In the genomic region with DNA sequence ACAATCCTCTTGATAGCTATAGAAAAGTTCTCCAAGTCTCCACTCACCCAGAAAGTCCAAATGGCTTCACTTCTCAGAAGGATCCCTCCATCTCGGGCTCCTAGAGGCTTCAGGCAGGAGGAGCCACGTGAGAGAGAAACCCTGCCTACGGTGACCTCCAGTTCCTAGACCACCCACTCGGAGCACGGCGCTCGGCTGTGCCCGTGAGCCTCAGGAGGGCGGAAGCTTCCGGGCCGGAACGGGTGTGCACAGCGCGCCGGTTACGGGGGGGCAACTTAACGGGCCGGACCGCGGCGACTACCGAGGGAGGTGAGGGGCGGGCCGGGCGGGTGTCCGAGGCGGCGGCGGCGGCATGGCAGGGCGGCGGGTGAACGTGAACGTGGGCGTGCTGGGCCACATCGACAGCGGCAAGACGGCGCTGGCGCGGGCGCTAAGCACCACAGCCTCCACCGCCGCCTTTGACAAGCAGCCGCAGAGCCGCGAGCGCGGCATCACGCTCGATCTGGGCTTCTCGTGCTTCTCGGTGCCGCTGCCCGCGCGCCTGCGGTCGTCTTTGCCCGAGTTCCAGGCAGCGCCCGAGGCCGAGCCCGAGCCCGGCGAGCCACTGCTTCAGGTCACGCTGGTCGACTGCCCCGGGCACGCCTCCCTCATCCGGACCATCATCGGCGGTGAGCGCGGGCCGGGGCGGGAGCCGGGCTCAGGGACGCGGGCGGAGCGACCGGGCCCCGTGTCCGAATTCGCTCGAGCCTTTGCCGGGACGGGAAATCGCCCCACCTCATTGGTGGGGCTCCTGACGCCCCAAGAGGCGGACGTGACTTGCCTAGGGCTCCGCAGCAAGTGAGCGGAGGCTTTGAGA, we compare ENCODE assay signal across 8 cellular contexts. TPM values are rescaled to one million over a fixed set of nuclear protein-coding genes. Genes with fewer than 3 reads are reported as not detected.
DNase-seq lines count a peak whose midpoint lies in the region; ATAC-seq and TF ChIP-seq lines count a peak whose summit lies in the region.

Gene EEFSEC, plus strand, starts transcription at position 326 of the 856 bp plus-strand sequence. Its CDS starts 27 bp downstream, at position 353.

- peaks cover 10% of the 10 kb centered on the region for H3K36me3 ChIP-seq in endodermal cell (ENCODE audit: control insufficient read depth, insufficient read depth, low read length)

- DNase-seq in Caki2 (ENCODE audit: low read depth) (peak; percentile 90), HT-29 (ENCODE audit: low spot score) (peak; percentile 83), NOMO-1 treated with dmso at 0.1 percent for 144 hours (lab: John Stamatoyannopoulos, UW; ENCODE audit: unreplicated experiment) (peak; percentile 64), endodermal cell (peak; percentile 90), mesothelial cell of epicardium (ENCODE audit: low spot score in 2 of 2, unreplicated experiment in 2 of 2) (peak; percentile 46 to 69)
- peak; percentile 88 for DNase-seq in activated CD8-positive, alpha-beta memory T cell treated with anti-CD3 and anti-CD28 coated beads, Interleukin-2, amount 10 ng/mL, durations not matched to agents 7 days and 5 days
- DNase-seq in stimulated activated CD8-positive, alpha-beta memory T cell treated with anti-CD3 and anti-CD28 coated beads, Interleukin-15, amount 100 ng/mL, for 4 hours (ENCODE audit: low read depth in 2 of 2): peak; percentile 68 to 71

- H3K4me3 ChIP-seq in endodermal cell (ENCODE audit: low read length): peak within 1 kb of the TSS; percentile 89

- H3K27ac Mint-ChIP-seq in activated CD8-positive, alpha-beta memory T cell treated with anti-CD3 and anti-CD28 coated beads, Interleukin-2, amount 10 ng/mL, durations not matched to agents 7 days and 5 days: peak within 1 kb of the TSS; percentile 92
- peak within 1 kb of the TSS; percentile 62 for H3K27ac Mint-ChIP-seq in endodermal cell
- peak within 1 kb of the TSS; percentile 87 for H3K27ac Mint-ChIP-seq in mesothelial cell of epicardium

- H3K4me1 Mint-ChIP-seq in activated CD8-positive, alpha-beta memory T cell treated with anti-CD3 and anti-CD28 coated beads, Interleukin-2, amount 10 ng/mL, durations not matched to agents 7 days and 5 days: peaks cover 25% of the 10 kb centered on the region
- H3K4me1 Mint-ChIP-seq in endodermal cell: peaks cover 3% of the 10 kb centered on the region
- H3K4me1 Mint-ChIP-seq in mesothelial cell of epicardium: peaks cover 9% of the 10 kb centered on the region

- in situ Hi-C loops in Caki2 (cut with HindIII; ENCODE audit: low pct_unique_long_range_greater_than_20kb, low sequenced_read_pairs): no loop called here

- peaks cover 10% of the 10 kb centered on the region for H3K27me3 ChIP-seq in endodermal cell (ENCODE audit: control insufficient read depth, insufficient read depth, low read length, poor library complexity, severe bottlenecking)

- CTCF ChIA-PET in activated CD8-positive, alpha-beta memory T cell treated with anti-CD3 and anti-CD28 coated beads, Interleukin-2, amount 10 ng/mL, durations not matched to agents 7 days and 5 days (lab: Charles Lee): interaction anchor here (0.7 to 2.3 kb wide), 9 partner anchors 9 to 578 kb away, joined by 3 to 17 read pairs (median 3); partner anchors contain the start of gene RUVBL1

- WGBS in endodermal cell (ENCODE audit: insufficient coverage in 1 of 2, insufficient read length in 1 of 2), 2 experiments: 0% methylated on average over 43 to 95 of the region's 95 CpGs

- peak within 1 kb of the TSS; percentile 41 for H3K9ac ChIP-seq in endodermal cell (ENCODE audit: extremely low read depth, low read length, poor library complexity, severe bottlenecking)

- H3K27ac ChIP-seq in endodermal cell (ENCODE audit: low read depth, low read length): no peak within 1 kb of the TSS

- peaks cover 26% of the 10 kb centered on the region for H3K36me3 Mint-ChIP-seq in activated CD8-positive, alpha-beta memory T cell treated with anti-CD3 and anti-CD28 coated beads, Interleukin-2, amount 10 ng/mL, durations not matched to agents 7 days and 5 days
- peaks cover 24% of the 10 kb centered on the region for H3K36me3 Mint-ChIP-seq in endodermal cell (ENCODE audit: low read depth)
- peaks cover 28% of the 10 kb centered on the region for H3K36me3 Mint-ChIP-seq in mesothelial cell of epicardium

- peak; percentile 77 for ATAC-seq in GM21360 (IDR thresholded peaks at IDR 0.05; ENCODE audit: unreplicated experiment)
- ATAC-seq in activated CD8-positive, alpha-beta memory T cell treated with anti-CD3 and anti-CD28 coated beads, Interleukin-2, amount 10 ng/mL, durations not matched to agents 7 days and 5 days: peak; percentile 97

- peaks cover 2% of the 10 kb centered on the region for H3K9me3 Mint-ChIP-seq in activated CD8-positive, alpha-beta memory T cell treated with anti-CD3 and anti-CD28 coated beads, Interleukin-2, amount 10 ng/mL, durations not matched to agents 7 days and 5 days (ENCODE audit: low read depth)
- H3K9me3 Mint-ChIP-seq in endodermal cell (no peaks in the 10 kb centered on the region), mesothelial cell of epicardium (peaks cover 24% of the 10 kb centered on the region)

- peaks cover 19% of the 10 kb centered on the region for H3K9me3 ChIP-seq in endodermal cell (ENCODE audit: control insufficient read depth, low read length)

- TF ChIP-seq CTCF in endodermal cell (conservative IDR thresholded peaks at IDR 0.05) (no peak), mesothelial cell of epicardium (IDR thresholded peaks at IDR 0.05; ENCODE audit: unreplicated experiment) (no peak)

- H3K27me3 Mint-ChIP-seq in activated CD8-positive, alpha-beta memory T cell treated with anti-CD3 and anti-CD28 coated beads, Interleukin-2, amount 10 ng/mL, durations not matched to agents 7 days and 5 days: no peaks in the 10 kb centered on the region
- peaks cover 28% of the 10 kb centered on the region for H3K27me3 Mint-ChIP-seq in endodermal cell (ENCODE audit: insufficient read depth)
- H3K27me3 Mint-ChIP-seq in mesothelial cell of epicardium (ENCODE audit: low read depth): peaks cover 5% of the 10 kb centered on the region

- H3K4me3 Mint-ChIP-seq in activated CD8-positive, alpha-beta memory T cell treated with anti-CD3 and anti-CD28 coated beads, Interleukin-2, amount 10 ng/mL, durations not matched to agents 7 days and 5 days: peak within 1 kb of the TSS; percentile 84
- H3K4me3 Mint-ChIP-seq in endodermal cell: peak within 1 kb of the TSS; percentile 75
- peak within 1 kb of the TSS; percentile 85 for H3K4me3 Mint-ChIP-seq in mesothelial cell of epicardium

- H3K4me1 ChIP-seq in endodermal cell (ENCODE audit: control insufficient read depth, insufficient read depth, low read length): no peaks in the 10 kb centered on the region

RNA-seq across cellular contexts. Expression of gene EEFSEC, which starts in this region (rescaled TPM):
- total RNA-seq in Caki2 (2014; rRNA removed; shearing (Covaris generic); ENCODE audit: low replicate concordance): 10.3 and 12.7 TPM in 2 replicates
- 16.8 and 22.0 TPM in 2 replicates for total RNA-seq in HT-29 (2014; rRNA removed; shearing (Covaris generic))
- total RNA-seq in activated CD8-positive, alpha-beta memory T cell treated with anti-CD3 and anti-CD28 coated beads, Interleukin-2, amount 10 ng/mL, durations not matched to agents 7 days and 5 days: 10 to 100 TPM; 19.4 to 19.7 TPM
- total RNA-seq in endodermal cell (10 to 100 TPM; 11.9 to 15.8 TPM), mesothelial cell of epicardium (17.2 to 19.4 TPM (median 18.6 TPM) in 3 replicates)
- 14.4 TPM for polyA plus RNA-seq in endodermal cell (2013, experiment 1 of 2)
- polyA plus RNA-seq in endodermal cell (2013, experiment 2 of 2): 11.6 TPM
